2 cellular contexts compared by ENCODE assay signal in the genomic region with DNA sequence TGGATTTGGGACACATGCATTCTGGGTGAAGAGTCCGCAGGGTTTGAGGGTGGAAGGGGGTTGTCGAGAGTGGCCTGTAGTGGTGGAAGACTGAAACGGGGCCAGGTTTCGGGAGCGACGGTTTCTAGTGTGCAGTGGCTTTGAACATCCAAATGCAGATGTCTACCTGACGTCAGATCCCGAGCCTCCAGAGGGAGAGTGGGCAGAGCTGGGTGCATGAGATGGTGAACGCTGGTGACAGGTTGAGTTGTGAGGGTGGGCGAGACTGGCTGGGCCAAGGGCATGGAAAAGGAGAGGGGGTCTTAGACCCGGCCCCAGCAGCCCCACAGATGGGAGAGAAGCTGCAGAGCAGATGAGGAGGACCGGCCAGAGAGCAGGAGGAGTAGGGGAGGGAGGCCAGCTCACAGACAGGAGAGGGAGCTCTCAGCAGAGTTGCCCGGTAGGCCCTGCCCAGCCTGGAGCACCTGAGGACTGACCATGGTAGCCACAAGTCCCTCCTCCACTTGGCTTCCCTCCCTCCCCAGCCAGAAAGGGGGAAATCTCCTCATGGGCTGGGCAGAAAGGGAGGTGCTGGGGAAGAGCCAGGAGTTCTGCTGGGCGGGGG.
TF ChIP-seq lines count a peak whose summit lies in the region.

No MANE protein-coding gene starts in this region.

TF ChIP-seq in Ishikawa, 13 proteins besides CTCF, POLR2A, EP300 and RAD21:
- TF ChIP-seq, protein P1, sequence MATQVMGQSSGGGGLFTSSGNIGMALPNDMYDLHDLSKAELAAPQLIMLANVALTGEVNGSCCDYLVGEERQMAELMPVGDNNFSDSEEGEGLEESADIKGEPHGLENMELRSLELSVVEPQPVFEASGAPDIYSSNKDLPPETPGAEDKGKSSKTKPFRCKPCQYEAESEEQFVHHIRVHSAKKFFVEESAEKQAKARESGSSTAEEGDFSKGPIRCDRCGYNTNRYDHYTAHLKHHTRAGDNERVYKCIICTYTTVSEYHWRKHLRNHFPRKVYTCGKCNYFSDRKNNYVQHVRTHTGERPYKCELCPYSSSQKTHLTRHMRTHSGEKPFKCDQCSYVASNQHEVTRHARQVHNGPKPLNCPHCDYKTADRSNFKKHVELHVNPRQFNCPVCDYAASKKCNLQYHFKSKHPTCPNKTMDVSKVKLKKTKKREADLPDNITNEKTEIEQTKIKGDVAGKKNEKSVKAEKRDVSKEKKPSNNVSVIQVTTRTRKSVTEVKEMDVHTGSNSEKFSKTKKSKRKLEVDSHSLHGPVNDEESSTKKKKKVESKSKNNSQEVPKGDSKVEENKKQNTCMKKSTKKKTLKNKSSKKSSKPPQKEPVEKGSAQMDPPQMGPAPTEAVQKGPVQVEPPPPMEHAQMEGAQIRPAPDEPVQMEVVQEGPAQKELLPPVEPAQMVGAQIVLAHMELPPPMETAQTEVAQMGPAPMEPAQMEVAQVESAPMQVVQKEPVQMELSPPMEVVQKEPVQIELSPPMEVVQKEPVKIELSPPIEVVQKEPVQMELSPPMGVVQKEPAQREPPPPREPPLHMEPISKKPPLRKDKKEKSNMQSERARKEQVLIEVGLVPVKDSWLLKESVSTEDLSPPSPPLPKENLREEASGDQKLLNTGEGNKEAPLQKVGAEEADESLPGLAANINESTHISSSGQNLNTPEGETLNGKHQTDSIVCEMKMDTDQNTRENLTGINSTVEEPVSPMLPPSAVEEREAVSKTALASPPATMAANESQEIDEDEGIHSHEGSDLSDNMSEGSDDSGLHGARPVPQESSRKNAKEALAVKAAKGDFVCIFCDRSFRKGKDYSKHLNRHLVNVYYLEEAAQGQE (IDR thresholded peaks at IDR 0.05; ENCODE audit: low read depth), result no peak
- no peak for TF ChIP-seq TEAD4 (IDR thresholded peaks at IDR 0.05)
- no peak for TF ChIP-seq EGR1 (IDR thresholded peaks at IDR 0.05)
- TF ChIP-seq TAF1 (IDR thresholded peaks at IDR 0.05; ENCODE audit: low read depth), result no peak
- no peak for TF ChIP-seq NFIC (IDR thresholded peaks at IDR 0.05)
- no peak for TF ChIP-seq YY1 (IDR thresholded peaks at IDR 0.05; ENCODE audit: low read depth)
- TF ChIP-seq, protein P2, sequence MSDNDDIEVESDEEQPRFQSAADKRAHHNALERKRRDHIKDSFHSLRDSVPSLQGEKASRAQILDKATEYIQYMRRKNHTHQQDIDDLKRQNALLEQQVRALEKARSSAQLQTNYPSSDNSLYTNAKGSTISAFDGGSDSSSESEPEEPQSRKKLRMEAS (IDR thresholded peaks at IDR 0.05), result no peak
- TF ChIP-seq CEBPB (IDR thresholded peaks at IDR 0.05), result no peak
- no peak for TF ChIP-seq FOXM1 (IDR thresholded peaks at IDR 0.05; ENCODE audit: borderline replicate concordance, low read depth)
- no peak for TF ChIP-seq CREB1 (IDR thresholded peaks at IDR 0.05; ENCODE audit: low read depth)
- no peak for TF ChIP-seq TCF12 (IDR thresholded peaks at IDR 0.05; ENCODE audit: low read depth)
- TF ChIP-seq, protein P3, sequence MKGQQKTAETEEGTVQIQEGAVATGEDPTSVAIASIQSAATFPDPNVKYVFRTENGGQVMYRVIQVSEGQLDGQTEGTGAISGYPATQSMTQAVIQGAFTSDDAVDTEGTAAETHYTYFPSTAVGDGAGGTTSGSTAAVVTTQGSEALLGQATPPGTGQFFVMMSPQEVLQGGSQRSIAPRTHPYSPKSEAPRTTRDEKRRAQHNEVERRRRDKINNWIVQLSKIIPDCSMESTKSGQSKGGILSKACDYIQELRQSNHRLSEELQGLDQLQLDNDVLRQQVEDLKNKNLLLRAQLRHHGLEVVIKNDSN (IDR thresholded peaks at IDR 0.05), result no peak
- no peak for TF ChIP-seq ZBTB7A (IDR thresholded peaks at IDR 0.05; ENCODE audit: low read depth)

TF ChIP-seq in H1, 55 proteins besides CTCF, POLR2A, EP300 and RAD21 (continued from another document):
- TF ChIP-seq, protein P4, sequence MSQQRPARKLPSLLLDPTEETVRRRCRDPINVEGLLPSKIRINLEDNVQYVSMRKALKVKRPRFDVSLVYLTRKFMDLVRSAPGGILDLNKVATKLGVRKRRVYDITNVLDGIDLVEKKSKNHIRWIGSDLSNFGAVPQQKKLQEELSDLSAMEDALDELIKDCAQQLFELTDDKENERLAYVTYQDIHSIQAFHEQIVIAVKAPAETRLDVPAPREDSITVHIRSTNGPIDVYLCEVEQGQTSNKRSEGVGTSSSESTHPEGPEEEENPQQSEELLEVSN (IDR thresholded peaks at IDR 0.05), result no peak
- TF ChIP-seq, protein P5, sequence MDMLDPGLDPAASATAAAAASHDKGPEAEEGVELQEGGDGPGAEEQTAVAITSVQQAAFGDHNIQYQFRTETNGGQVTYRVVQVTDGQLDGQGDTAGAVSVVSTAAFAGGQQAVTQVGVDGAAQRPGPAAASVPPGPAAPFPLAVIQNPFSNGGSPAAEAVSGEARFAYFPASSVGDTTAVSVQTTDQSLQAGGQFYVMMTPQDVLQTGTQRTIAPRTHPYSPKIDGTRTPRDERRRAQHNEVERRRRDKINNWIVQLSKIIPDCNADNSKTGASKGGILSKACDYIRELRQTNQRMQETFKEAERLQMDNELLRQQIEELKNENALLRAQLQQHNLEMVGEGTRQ (IDR thresholded peaks at IDR 0.05; ENCODE audit: low read length), result no peak
- no peak for TF ChIP-seq TBP (IDR thresholded peaks at IDR 0.05; ENCODE audit: low read depth, low read length)
- TF ChIP-seq, protein P2 (IDR thresholded peaks at IDR 0.05), result no peak
- TF ChIP-seq FOSL1 (IDR thresholded peaks at IDR 0.05; ENCODE audit: insufficient read depth, low read depth, low read length), result no peak
- no peak for TF ChIP-seq SP1 (IDR thresholded peaks at IDR 0.05; ENCODE audit: low read depth, low read length)
- TF ChIP-seq, protein P6, sequence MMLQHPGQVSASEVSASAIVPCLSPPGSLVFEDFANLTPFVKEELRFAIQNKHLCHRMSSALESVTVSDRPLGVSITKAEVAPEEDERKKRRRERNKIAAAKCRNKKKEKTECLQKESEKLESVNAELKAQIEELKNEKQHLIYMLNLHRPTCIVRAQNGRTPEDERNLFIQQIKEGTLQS (IDR thresholded peaks at IDR 0.05; ENCODE audit: insufficient read depth, low read depth, low read length), result no peak
- TF ChIP-seq CBX8 (IDR thresholded peaks at IDR 0.05; ENCODE audit: borderline replicate concordance, low read depth, low read length), result no peak
- no peak for TF ChIP-seq PHF8 (conservative IDR thresholded peaks at IDR 0.05; ENCODE audit: low read depth, low read length)
